In the genomic region with DNA sequence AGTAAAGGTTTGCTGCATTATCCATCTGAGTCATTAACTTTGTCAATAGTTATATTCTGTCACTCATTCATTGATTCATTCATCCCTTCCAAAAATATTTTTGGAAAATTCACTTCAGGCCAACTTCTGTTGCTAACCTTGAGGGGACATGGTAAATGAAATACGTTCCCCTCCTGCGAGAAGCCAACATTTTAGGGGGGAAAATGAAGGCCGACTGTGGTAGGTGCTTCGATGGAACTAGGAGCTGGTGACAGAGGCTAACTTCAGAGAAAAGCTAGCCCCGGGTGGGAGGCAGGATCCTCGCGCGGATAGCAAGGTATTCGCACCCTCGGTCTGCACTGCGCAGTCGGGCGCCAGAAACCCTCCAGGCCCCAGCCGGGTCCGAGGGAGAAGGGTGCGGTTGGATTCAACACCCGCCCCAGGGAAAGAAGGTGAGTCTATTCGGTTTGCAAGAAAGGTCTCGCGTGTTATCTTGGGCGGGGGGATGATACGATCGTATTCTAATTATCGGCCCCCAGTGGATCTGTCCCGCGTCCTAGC, we compare ENCODE assay signal across 8 cellular contexts. TPM values are rescaled to one million over a fixed set of nuclear protein-coding genes. Genes with fewer than 3 reads are reported as not detected.
DNase-seq lines count a peak whose midpoint lies in the region; ATAC-seq, FAIRE-seq and TF ChIP-seq lines count a peak whose summit lies in the region.

No MANE protein-coding gene starts in this region.

- H4K20me1 ChIP-seq in GM12878 (ENCODE audit: control insufficient read depth, insufficient read depth), result no peaks in the 10 kb centered on the region

- peaks cover 4% of the 10 kb centered on the region; the same call in 1 of the 2 replicates for H3K9me3 ChIP-seq in AG04450 (ENCODE audit: control insufficient read depth, insufficient read depth, low read length)
- H3K9me3 ChIP-seq in GM12878 (replicated peaks; ENCODE audit: control insufficient read depth, insufficient read depth, low read length), result no peaks in the 10 kb centered on the region; the same call in 2 of the 3 replicates

- H3K79me2 ChIP-seq in GM12878 (ENCODE audit: control insufficient read depth, insufficient read depth, low read length), result peaks cover 36% of the 10 kb centered on the region

- TF ChIP-seq EP300 in GM12878 (IDR thresholded peaks at IDR 0.05; ENCODE audit: borderline replicate concordance in 1 of 2, control insufficient read depth in 1 of 2, low read depth in 2 of 2, low read length in 2 of 2), result no peak

- peak overlapping the region; percentile 77 for H3K4me2 ChIP-seq in GM12878 (ENCODE audit: control insufficient read depth, insufficient read depth)

- H3K36me3 ChIP-seq in GM12878 (ENCODE audit: control insufficient read depth in 2 of 2, insufficient read depth in 2 of 2, low read length in 1 of 2), result no peaks in the 10 kb centered on the region

- no peak for TF ChIP-seq RAD21 in GM12878 (IDR thresholded peaks at IDR 0.05; ENCODE audit: insufficient read depth, low read depth, low read length)

- SMC1A ChIA-PET in GM12878 (lab: Charles Lee; ENCODE audit: uncharacterized antibody, unreplicated experiment), result interaction anchor here (1.2 to 2.0 kb wide), 3 partner anchors 10 to 19 kb away, joined by 3 to 7 read pairs (median 7); no protein-coding TSS in a partner anchor

- peak overlapping the region; percentile 79 for H3K9ac ChIP-seq in GM12878 (ENCODE audit: control insufficient read depth, insufficient read depth, low read length)

- peak overlapping the region; percentile 100 for H3K4me3 ChIP-seq in AG04450 (ENCODE audit: low read depth, low read length)
- peak overlapping the region; percentile 83 for H3K4me3 ChIP-seq in GM12878

- no peak for TF ChIP-seq POLR2A in GM12878 (IDR thresholded peaks at IDR 0.05; ENCODE audit: low read depth, low read length)

- TF ChIP-seq CTCF in AG04450 (IDR thresholded peaks at IDR 0.05; ENCODE audit: low read depth, low read length) (no peak), GM12878 (IDR thresholded peaks at IDR 0.05 in 2 of 3, conservative IDR thresholded peaks at IDR 0.05 in 1 of 3; ENCODE audit: control insufficient read depth in 2 of 3, extremely low read depth in 1 of 3, insufficient read depth in 1 of 3, low read depth in 3 of 3, low read length in 3 of 3) (no peak)

- ATAC-seq in GM12878 (peak; percentile 39), left lobe of liver (peak; percentile 35), GM19455 (IDR thresholded peaks at IDR 0.05; ENCODE audit: unreplicated experiment) (no peak)

- no peaks in the 10 kb centered on the region; the same call in 1 of the 2 replicates for H3K4me1 ChIP-seq in GM12878 (ENCODE audit: control insufficient read depth, insufficient read depth, low read length)

- POLR2A ChIA-PET in AG04450 (lab: Yijun Ruan, JAX) (interaction anchor here (0.7 to 1.3 kb wide), 4 partner anchors 11 to 75 kb away, joined by 3 to 5 read pairs (median 4); no protein-coding TSS in a partner anchor), GM12878 (lab: Charles Lee) (interaction anchor here (1.6 kb wide), 1 partner anchor 15 kb away, joined by 7 read pairs; no protein-coding TSS in a partner anchor)

- CTCF ChIA-PET in AG04450 (lab: Charles Lee), result interaction anchor here (0.6 to 2.1 kb wide), 2 partner anchors 15 to 52 kb away, joined by 3 to 13 read pairs; no protein-coding TSS in a partner anchor
- CTCF ChIA-PET in GM12878 (lab: Yijun Ruan, JAX), result interaction anchor here (0.8 to 1.3 kb wide), 5 partner anchors 15 to 1102 kb away, joined by 3 to 6 read pairs (median 3); no protein-coding TSS in a partner anchor

- H2AFZ ChIP-seq in GM12878 (ENCODE audit: control insufficient read depth, low read depth, low read length), result peak overlapping the region; percentile 99

- H3K27me3 ChIP-seq in AG04450 (ENCODE audit: control insufficient read depth, insufficient read depth, low read length) (peaks cover 4% of the 10 kb centered on the region), GM12878 (replicated peaks in 1 of 2; ENCODE audit: control insufficient read depth in 2 of 2, insufficient read depth in 2 of 2, low read length in 1 of 2) (no peaks in the 10 kb centered on the region)

- intact Hi-C loops in GM12878 (cut with micrococcal nuclease; ENCODE audit: unreplicated experiment), result no loop called here

- 47% methylated on average over 26 of the region's 26 CpGs for WGBS in GM12878 (ENCODE audit: insufficient coverage, insufficient replicate concordance, low lambda C conversion rate, missing lambda C conversion rate)

- FAIRE-seq in HTR-8/SVneo (lab: Jason Lieb, UNC) (no peak), GM12878 (lab: Jason Lieb, UNC) (no peak)

- DNase-seq in AG04450 (ENCODE audit: low read depth, low spot score) (no peak), GM19240 (ENCODE audit: insufficient read length, low spot score) (peak; percentile 3), HTR-8/SVneo (ENCODE audit: insufficient read length, low spot score) (peak; percentile 14), GM12878 (ENCODE audit: low read depth, low spot score) (no peak), left lobe of liver (ENCODE audit: low spot score) (peak; percentile 47), D341Med (ENCODE audit: low spot score) (no peak)

- BruUV-seq in GM12878 (replicated peaks; lab: Mats Ljungman, UMichigan), result TSS peak; percentile 78

- peak overlapping the region; percentile 75 for H3K27ac ChIP-seq in AG04450 (ENCODE audit: low read depth, low read length)
- H3K27ac ChIP-seq in GM12878 (ENCODE audit: control insufficient read depth, insufficient read depth), result no peak overlapping the region; the same call in 1 of the 2 replicates
- H3K27ac ChIP-seq in temporal lobe (ENCODE audit: low read depth, low read length), result peak overlapping the region; percentile 64

- in situ Hi-C loops in GM12878 (cut with MboI), result no loop called here

- RAD21 ChIA-PET in GM12878 (lab: Charles Lee; ENCODE audit: unreplicated experiment), result interaction anchor here (1.3 kb wide), 1 partner anchor 11 kb away, joined by 4 read pairs; no protein-coding TSS in a partner anchor

TF ChIP-seq in GM12878, 131 proteins besides CTCF, POLR2A, EP300 and RAD21:
- TF ChIP-seq EGR1 (IDR thresholded peaks at IDR 0.05; ENCODE audit: borderline replicate concordance in 1 of 2, low read depth in 2 of 2, low read length in 2 of 2) (0 out of 3 replicates have a peak, but pooled peaks of 1 of the 2 experiments have one; percentile 10), NR2C2 (IDR thresholded peaks at IDR 0.05; ENCODE audit: borderline replicate concordance, control insufficient read depth, insufficient read length, low read depth) (no peak)

RNA-seq across cellular contexts. Expression of gene RRP15, which starts 0.6 kb away (rescaled TPM):
- polyA plus RNA-seq in AG04450 (2011; rRNA removed) (5.8 and 7.9 TPM in 2 replicates), GM12878 (2011; rRNA removed) (9.8 and 11.3 TPM in 2 replicates), GM12878 (2014; fragmentation: Illumina TruSeq; extraction: Trizol) (13.0 and 20.2 TPM in 2 replicates), GM12878 (2014; fragmentation: Nextera tagmentation; extraction: Ambion mirVana) (10 to 100 TPM; 29.4 to 34.3 TPM), GM12878 (2014; rRNA removed) (4.3 and 5.6 TPM in 2 replicates), GM12878 (2016; fragmentation: Nextera tagmentation; extraction: Ambion mirVana) (10 to 100 TPM; 37.6 to 37.8 TPM)
- 3.5 and 6.3 TPM in 2 replicates for polyA minus RNA-seq in AG04450 (2011; rRNA and poly(A)+ RNA removed)
- total RNA-seq in GM12878 (2013; cell fraction: nucleolus; rRNA removed), result 21.2 and 32.4 TPM in 2 replicates
- total RNA-seq in GM12878 (2014; rRNA removed) (6.4 and 8.6 TPM in 2 replicates), GM12878 (2014; rRNA removed; fragmentation: Illumina TruSeq; extraction: Trizol) (17.1 and 18.4 TPM in 2 replicates), GM12878 (2021) (21.0 and 21.2 TPM in 2 replicates), left lobe of liver (4.7 TPM), temporal lobe (15.0 TPM)
- 2.2 TPM for polyA plus RNA-seq in GM12878 (2011; ENCODE audit: low read depth)
- polyA plus RNA-seq in GM12878 (2011; cell fraction: cytosol; rRNA removed), result 0.88 and 1.1 TPM in 2 replicates
- polyA plus RNA-seq in GM12878 (2011; cell fraction: nucleus; rRNA removed), result 1.9 and 2.0 TPM in 2 replicates
- 6.5 and 7.4 TPM in 2 replicates for polyA plus RNA-seq in GM12878 (2012)
- 2.0 TPM in 2 replicates for polyA minus RNA-seq in GM12878 (2011; rRNA and poly(A)+ RNA removed)
- 1.2 and 2.2 TPM in 2 replicates for polyA minus RNA-seq in GM12878 (2011; cell fraction: cytosol; rRNA and poly(A)+ RNA removed)
- polyA minus RNA-seq in GM12878 (2011; cell fraction: nucleus; rRNA and poly(A)+ RNA removed), result 3.5 and 5.0 TPM in 2 replicates

Comparison
In these comparisons a context has a peak if more than half of its experiments do, and no peak if none do; other contexts are left out.
1. DNase-seq: peak in GM19240 (single experiment), HTR-8/SVneo (single experiment) and left lobe of liver (single experiment); none in AG04450 (single experiment), GM12878 (single experiment) and D341Med (single experiment).